Comparison of ENCODE assay signal across 7 cellular contexts in the genomic region with DNA sequence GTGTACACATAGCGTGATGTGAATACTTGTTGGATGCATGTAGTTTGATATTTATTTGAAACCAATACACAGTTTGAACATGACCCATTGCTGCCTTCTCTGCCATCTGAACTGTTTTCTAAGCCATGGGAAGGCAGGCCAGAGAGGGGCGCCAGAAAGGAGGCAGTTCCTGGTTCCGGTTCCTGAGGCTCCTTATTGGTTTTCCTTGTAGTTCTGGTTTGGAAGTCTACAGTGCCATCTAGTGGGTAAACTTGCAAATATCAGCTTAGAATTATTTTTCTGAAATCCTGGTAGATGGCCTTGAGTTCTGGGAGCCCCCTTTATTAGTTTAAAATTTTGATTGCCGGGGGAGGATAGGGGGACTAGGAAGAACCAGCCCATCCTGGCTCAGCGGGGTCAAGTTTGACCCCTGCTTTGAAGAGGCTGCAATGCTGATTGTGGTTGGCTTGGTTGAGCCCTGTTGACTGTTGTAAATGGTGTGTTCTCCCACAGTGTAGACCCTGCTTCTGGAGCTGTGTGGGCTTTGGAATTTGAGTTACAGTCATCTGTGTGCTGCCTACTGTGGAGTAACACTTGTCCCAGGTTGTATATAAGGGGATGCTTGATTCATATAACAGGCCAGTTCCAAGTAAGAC. TPM values are rescaled to one million over a fixed set of nuclear protein-coding genes. Genes with fewer than 3 reads are reported as not detected.
DNase-seq lines count a peak whose midpoint lies in the region; ATAC-seq and TF ChIP-seq lines count a peak whose summit lies in the region.

No MANE protein-coding gene starts in this region.

- no peak overlapping the region for H3K4me3 ChIP-seq in hepatocyte

- no peaks in the 10 kb centered on the region for H3K27me3 ChIP-seq in hepatocyte

- H3K9me2 ChIP-seq in hepatocyte (replicated peaks; ENCODE audit: insufficient read depth): no peaks in the 10 kb centered on the region

- H2AFZ ChIP-seq in hepatocyte: peak overlapping the region; percentile 45

- POLR2A ChIA-PET in RWPE1 (lab: Yijun Ruan, JAX; ENCODE audit: low non-redundant PET): no interaction called here

- peak; percentile 72 for TF ChIP-seq CTCF in RWPE1 (conservative IDR thresholded peaks at IDR 0.05; ENCODE audit: low read depth)
- TF ChIP-seq CTCF in hepatocyte (IDR thresholded peaks at IDR 0.05; ENCODE audit: poor library complexity): peak; percentile 83

- no peak overlapping the region for H3K27ac ChIP-seq in RWPE1
- H3K27ac ChIP-seq in hepatocyte: no peak overlapping the region

- H3K9me3 ChIP-seq in hepatocyte (ENCODE audit: low read depth): no peaks in the 10 kb centered on the region

- no peak overlapping the region for H3K4me2 ChIP-seq in hepatocyte

- H3K79me2 ChIP-seq in hepatocyte: no peaks in the 10 kb centered on the region

- ATAC-seq in GM21423 (IDR thresholded peaks at IDR 0.05; ENCODE audit: unreplicated experiment): no peak

- 25% methylated on average over 5 of the region's 5 CpGs for WGBS in hepatocyte (ENCODE audit: low lambda C conversion rate, missing lambda C conversion rate)

- no peaks in the 10 kb centered on the region for H3K36me3 ChIP-seq in hepatocyte (replicated peaks; ENCODE audit: insufficient read depth, low read depth)

- peak; percentile 80 for DNase-seq in GF-D8 (lab: John Stamatoyannopoulos, UW)
- DNase-seq in M059J (ENCODE audit: low read depth): peak; percentile 81
- DNase-seq in RWPE1 (ENCODE audit: low spot score): peak; percentile 69
- peak; percentile 84 for DNase-seq in astrocyte of the hippocampus (ENCODE audit: low read depth, low spot score)
- DNase-seq in hepatocyte (ENCODE audit: low spot score): peak; percentile 82
- DNase-seq in retina: peak; percentile 83

- H4K20me1 ChIP-seq in hepatocyte (ENCODE audit: insufficient read depth, poor library complexity, severe bottlenecking): no peaks in the 10 kb centered on the region

- no peaks in the 10 kb centered on the region for H3K4me1 ChIP-seq in hepatocyte (ENCODE audit: insufficient read depth)

- CTCF ChIA-PET in RWPE1 (lab: Yijun Ruan, JAX): interaction anchor here (0.6 to 3.3 kb wide), 10 partner anchors 8 to 375 kb away, joined by 3 to 36 read pairs (median 4); no protein-coding TSS in a partner anchor

RNA-seq across cellular contexts. Expression of gene GRAMD1B, which starts 48.4 kb away (rescaled TPM):
- total RNA-seq in M059J (2014; rRNA removed; shearing (Covaris generic)): 36.4 and 41.5 TPM in 2 replicates
- total RNA-seq in hepatocyte: 18.3 and 20.4 TPM in 2 replicates
- 8.2 and 9.0 TPM in 2 replicates for polyA plus RNA-seq in hepatocyte
